In the genomic region with DNA sequence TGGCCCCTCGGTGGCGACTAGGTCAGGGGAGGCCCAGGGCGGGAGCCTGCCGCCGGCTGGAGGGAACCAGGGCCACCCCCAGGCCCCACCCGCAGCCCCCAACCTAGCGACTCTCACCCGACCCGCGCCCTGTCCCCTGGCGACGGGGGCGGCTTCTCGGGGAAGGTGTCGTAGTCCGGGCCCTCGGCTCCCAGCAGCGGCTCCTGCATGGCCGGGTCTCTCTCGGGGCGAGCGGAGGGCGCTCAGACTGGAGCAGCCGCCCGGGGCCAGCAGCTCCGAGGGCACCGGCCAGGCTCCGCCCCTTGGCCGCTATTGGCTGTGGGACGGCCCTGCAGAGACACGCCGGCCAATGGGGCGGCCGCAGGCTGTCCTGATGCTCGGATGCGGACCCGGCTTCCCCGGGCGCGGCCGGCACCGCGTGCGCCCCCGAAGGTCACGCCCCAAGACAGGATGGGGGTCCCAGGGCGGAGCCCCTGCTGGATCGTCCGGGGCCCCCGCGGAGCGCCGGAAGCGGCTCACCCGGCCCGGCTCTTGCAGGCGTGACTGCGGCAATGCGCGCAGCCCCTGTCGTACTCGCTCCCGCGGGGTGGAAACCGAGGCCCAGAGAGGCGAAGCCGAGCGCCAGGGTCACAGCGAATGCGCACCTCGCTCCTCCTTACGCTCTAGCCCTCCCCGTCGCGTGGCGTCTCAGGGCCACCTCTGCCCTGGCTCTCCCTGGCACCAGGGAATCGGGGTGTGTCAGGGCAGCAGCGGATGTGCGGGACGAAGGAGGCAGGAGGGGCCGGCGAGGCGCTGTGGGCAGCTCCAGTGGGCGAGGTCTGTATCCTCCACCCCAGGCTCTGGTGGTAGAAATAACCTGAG, we compare ENCODE assay signal across 1 cellular context.
TF ChIP-seq lines count a peak whose summit lies in the region.

A gene with protein sequence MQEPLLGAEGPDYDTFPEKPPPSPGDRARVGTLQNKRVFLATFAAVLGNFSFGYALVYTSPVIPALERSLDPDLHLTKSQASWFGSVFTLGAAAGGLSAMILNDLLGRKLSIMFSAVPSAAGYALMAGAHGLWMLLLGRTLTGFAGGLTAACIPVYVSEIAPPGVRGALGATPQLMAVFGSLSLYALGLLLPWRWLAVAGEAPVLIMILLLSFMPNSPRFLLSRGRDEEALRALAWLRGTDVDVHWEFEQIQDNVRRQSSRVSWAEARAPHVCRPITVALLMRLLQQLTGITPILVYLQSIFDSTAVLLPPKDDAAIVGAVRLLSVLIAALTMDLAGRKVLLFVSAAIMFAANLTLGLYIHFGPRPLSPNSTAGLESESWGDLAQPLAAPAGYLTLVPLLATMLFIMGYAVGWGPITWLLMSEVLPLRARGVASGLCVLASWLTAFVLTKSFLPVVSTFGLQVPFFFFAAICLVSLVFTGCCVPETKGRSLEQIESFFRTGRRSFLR (minus strand): TSS at position 249 of the 861 bp plus-strand sequence. CDS start 40 bp downstream, at position 209.

TF ChIP-seq in HepG2, 621 proteins besides CTCF, POLR2A, EP300 and RAD21 (continued from another document and continues in another):
- peak; percentile 62; the same call in 1 of the 2 replicates for TF ChIP-seq ZFP41 (CRISPR knock-in tag; IDR thresholded peaks at IDR 0.05; ENCODE audit: borderline replicate concordance)
- TF ChIP-seq ZNF766 (CRISPR knock-in tag; IDR thresholded peaks at IDR 0.05; ENCODE audit: borderline replicate concordance), result no peak
- 0 out of 2 replicates have a peak, but pooled peaks have one; percentile 65 for TF ChIP-seq REL (CRISPR knock-in tag; conservative IDR thresholded peaks at IDR 0.05)
- TF ChIP-seq ZNF772 (CRISPR knock-in tag; IDR thresholded peaks at IDR 0.05), result peak; percentile 63; the same call in 1 of the 2 replicates
- TF ChIP-seq ZNF280B (CRISPR knock-in tag; IDR thresholded peaks at IDR 0.05; ENCODE audit: borderline replicate concordance), result peak; percentile 40; the same call in 1 of the 2 replicates
- TF ChIP-seq, protein P1, sequence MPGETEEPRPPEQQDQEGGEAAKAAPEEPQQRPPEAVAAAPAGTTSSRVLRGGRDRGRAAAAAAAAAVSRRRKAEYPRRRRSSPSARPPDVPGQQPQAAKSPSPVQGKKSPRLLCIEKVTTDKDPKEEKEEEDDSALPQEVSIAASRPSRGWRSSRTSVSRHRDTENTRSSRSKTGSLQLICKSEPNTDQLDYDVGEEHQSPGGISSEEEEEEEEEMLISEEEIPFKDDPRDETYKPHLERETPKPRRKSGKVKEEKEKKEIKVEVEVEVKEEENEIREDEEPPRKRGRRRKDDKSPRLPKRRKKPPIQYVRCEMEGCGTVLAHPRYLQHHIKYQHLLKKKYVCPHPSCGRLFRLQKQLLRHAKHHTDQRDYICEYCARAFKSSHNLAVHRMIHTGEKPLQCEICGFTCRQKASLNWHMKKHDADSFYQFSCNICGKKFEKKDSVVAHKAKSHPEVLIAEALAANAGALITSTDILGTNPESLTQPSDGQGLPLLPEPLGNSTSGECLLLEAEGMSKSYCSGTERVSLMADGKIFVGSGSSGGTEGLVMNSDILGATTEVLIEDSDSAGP (CRISPR knock-in tag; IDR thresholded peaks at IDR 0.05; ENCODE audit: borderline replicate concordance), result peak; percentile 34; the same call in 1 of the 2 replicates
- no peak for TF ChIP-seq IKZF4 (CRISPR knock-in tag; IDR thresholded peaks at IDR 0.05; ENCODE audit: borderline replicate concordance, low read depth, not compliant biosample characterization)
- no peak for TF ChIP-seq SATB2 (CRISPR knock-in tag; IDR thresholded peaks at IDR 0.05)
- TF ChIP-seq, protein P2, sequence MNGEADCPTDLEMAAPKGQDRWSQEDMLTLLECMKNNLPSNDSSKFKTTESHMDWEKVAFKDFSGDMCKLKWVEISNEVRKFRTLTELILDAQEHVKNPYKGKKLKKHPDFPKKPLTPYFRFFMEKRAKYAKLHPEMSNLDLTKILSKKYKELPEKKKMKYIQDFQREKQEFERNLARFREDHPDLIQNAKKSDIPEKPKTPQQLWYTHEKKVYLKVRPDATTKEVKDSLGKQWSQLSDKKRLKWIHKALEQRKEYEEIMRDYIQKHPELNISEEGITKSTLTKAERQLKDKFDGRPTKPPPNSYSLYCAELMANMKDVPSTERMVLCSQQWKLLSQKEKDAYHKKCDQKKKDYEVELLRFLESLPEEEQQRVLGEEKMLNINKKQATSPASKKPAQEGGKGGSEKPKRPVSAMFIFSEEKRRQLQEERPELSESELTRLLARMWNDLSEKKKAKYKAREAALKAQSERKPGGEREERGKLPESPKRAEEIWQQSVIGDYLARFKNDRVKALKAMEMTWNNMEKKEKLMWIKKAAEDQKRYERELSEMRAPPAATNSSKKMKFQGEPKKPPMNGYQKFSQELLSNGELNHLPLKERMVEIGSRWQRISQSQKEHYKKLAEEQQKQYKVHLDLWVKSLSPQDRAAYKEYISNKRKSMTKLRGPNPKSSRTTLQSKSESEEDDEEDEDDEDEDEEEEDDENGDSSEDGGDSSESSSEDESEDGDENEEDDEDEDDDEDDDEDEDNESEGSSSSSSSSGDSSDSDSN (CRISPR knock-in tag; IDR thresholded peaks at IDR 0.05), result peak; percentile 52
- TF ChIP-seq, protein P3, sequence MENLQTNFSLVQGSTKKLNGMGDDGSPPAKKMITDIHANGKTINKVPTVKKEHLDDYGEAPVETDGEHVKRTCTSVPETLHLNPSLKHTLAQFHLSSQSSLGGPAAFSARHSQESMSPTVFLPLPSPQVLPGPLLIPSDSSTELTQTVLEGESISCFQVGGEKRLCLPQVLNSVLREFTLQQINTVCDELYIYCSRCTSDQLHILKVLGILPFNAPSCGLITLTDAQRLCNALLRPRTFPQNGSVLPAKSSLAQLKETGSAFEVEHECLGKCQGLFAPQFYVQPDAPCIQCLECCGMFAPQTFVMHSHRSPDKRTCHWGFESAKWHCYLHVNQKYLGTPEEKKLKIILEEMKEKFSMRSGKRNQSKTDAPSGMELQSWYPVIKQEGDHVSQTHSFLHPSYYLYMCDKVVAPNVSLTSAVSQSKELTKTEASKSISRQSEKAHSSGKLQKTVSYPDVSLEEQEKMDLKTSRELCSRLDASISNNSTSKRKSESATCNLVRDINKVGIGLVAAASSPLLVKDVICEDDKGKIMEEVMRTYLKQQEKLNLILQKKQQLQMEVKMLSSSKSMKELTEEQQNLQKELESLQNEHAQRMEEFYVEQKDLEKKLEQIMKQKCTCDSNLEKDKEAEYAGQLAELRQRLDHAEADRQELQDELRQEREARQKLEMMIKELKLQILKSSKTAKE (CRISPR knock-in tag; IDR thresholded peaks at IDR 0.05; ENCODE audit: borderline replicate concordance), result 0 out of 2 replicates have a peak, but pooled peaks have one; percentile 40
- 0 out of 2 replicates have a peak, but pooled peaks have one; percentile 51 for TF ChIP-seq HBP1 (CRISPR knock-in tag; IDR thresholded peaks at IDR 0.05; ENCODE audit: low read depth)
- TF ChIP-seq, protein P4, sequence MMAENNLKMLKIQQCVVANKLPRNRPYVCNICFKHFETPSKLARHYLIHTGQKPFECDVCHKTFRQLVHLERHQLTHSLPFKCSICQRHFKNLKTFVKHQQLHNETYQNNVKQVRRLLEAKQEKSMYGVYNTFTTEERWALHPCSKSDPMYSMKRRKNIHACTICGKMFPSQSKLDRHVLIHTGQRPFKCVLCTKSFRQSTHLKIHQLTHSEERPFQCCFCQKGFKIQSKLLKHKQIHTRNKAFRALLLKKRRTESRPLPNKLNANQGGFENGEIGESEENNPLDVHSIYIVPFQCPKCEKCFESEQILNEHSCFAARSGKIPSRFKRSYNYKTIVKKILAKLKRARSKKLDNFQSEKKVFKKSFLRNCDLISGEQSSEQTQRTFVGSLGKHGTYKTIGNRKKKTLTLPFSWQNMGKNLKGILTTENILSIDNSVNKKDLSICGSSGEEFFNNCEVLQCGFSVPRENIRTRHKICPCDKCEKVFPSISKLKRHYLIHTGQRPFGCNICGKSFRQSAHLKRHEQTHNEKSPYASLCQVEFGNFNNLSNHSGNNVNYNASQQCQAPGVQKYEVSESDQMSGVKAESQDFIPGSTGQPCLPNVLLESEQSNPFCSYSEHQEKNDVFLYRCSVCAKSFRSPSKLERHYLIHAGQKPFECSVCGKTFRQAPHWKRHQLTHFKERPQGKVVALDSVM (CRISPR knock-in tag; IDR thresholded peaks at IDR 0.05), result no peak
- TF ChIP-seq, protein P5, sequence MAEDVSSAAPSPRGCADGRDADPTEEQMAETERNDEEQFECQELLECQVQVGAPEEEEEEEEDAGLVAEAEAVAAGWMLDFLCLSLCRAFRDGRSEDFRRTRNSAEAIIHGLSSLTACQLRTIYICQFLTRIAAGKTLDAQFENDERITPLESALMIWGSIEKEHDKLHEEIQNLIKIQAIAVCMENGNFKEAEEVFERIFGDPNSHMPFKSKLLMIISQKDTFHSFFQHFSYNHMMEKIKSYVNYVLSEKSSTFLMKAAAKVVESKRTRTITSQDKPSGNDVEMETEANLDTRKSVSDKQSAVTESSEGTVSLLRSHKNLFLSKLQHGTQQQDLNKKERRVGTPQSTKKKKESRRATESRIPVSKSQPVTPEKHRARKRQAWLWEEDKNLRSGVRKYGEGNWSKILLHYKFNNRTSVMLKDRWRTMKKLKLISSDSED (CRISPR knock-in tag; IDR thresholded peaks at IDR 0.05), result 0 out of 2 replicates have a peak, but pooled peaks have one; percentile 37
- peak; percentile 32; the same call in 1 of the 2 replicates for TF ChIP-seq RFX5 (IDR thresholded peaks at IDR 0.05; ENCODE audit: low read depth, low read length)
- TF ChIP-seq ZNF333 (CRISPR knock-in tag; IDR thresholded peaks at IDR 0.05; ENCODE audit: borderline replicate concordance), result peak; percentile 51
- TF ChIP-seq GATAD2A (CRISPR knock-in tag; IDR thresholded peaks at IDR 0.05), result peak; percentile 21; the same call in 1 of the 2 replicates
- peak; percentile 50; the same call in 1 of the 2 replicates for TF ChIP-seq ERF (CRISPR knock-in tag; IDR thresholded peaks at IDR 0.05)
- TF ChIP-seq, protein P6, sequence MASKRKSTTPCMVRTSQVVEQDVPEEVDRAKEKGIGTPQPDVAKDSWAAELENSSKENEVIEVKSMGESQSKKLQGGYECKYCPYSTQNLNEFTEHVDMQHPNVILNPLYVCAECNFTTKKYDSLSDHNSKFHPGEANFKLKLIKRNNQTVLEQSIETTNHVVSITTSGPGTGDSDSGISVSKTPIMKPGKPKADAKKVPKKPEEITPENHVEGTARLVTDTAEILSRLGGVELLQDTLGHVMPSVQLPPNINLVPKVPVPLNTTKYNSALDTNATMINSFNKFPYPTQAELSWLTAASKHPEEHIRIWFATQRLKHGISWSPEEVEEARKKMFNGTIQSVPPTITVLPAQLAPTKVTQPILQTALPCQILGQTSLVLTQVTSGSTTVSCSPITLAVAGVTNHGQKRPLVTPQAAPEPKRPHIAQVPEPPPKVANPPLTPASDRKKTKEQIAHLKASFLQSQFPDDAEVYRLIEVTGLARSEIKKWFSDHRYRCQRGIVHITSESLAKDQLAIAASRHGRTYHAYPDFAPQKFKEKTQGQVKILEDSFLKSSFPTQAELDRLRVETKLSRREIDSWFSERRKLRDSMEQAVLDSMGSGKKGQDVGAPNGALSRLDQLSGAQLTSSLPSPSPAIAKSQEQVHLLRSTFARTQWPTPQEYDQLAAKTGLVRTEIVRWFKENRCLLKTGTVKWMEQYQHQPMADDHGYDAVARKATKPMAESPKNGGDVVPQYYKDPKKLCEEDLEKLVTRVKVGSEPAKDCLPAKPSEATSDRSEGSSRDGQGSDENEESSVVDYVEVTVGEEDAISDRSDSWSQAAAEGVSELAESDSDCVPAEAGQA (IDR thresholded peaks at IDR 0.05; ENCODE audit: low read depth), result no peak
- TF ChIP-seq, protein P6 (CRISPR knock-in tag; IDR thresholded peaks at IDR 0.05; ENCODE audit: borderline replicate concordance), result no peak
- TF ChIP-seq ATF4 (CRISPR knock-in tag; IDR thresholded peaks at IDR 0.05), result no peak
- peak; percentile 48; the same call in 1 of the 2 replicates for TF ChIP-seq POLR2AphosphoS5 (IDR thresholded peaks at IDR 0.05; ENCODE audit: low read depth, low read length)
- peak; percentile 51; the same call in 1 of the 2 replicates for TF ChIP-seq ZNF317 (CRISPR knock-in tag; IDR thresholded peaks at IDR 0.05)
- TF ChIP-seq NONO (IDR thresholded peaks at IDR 0.05), result no peak
- TF ChIP-seq NONO (CRISPR knock-in tag; conservative IDR thresholded peaks at IDR 0.05), result peak; percentile 52; the same call in 1 of the 2 replicates
- 0 out of 2 replicates have a peak, but pooled peaks have one; percentile 43 for TF ChIP-seq ARID2 (CRISPR knock-in tag; IDR thresholded peaks at IDR 0.05; ENCODE audit: borderline replicate concordance)
